8 cellular contexts compared by ENCODE assay signal in genomic region chr1:61083014-61083798, GRCh38. TPM values are rescaled to one million over a fixed set of nuclear protein-coding genes. Genes with fewer than 3 reads are reported as not detected.
A peak's percentile ranks its signal among the peaks of the same experiment; 100 is the strongest.
DNase-seq lines count a peak whose midpoint lies in the region; ATAC-seq and TF ChIP-seq lines count a peak whose summit lies in the region.

No MANE protein-coding gene starts in this region.

- 1 to 2% methylated on average over 80 to 81 of the region's 104 CpGs for WGBS in GM23248 (ENCODE audit: low coverage in 1 of 2, low lambda C conversion rate in 2 of 2, missing lambda C conversion rate in 2 of 2), 2 experiments

- H3F3A ChIP-seq in GM23248 (ENCODE audit: insufficient read depth), result peaks cover 31% of the 10 kb centered on the region
- peaks cover 40% of the 10 kb centered on the region for H3F3A ChIP-seq in SU-DHL-6 (ENCODE audit: insufficient read depth)

- H3K4me1 ChIP-seq in GM23248 (ENCODE audit: insufficient read depth), result peaks cover 39% of the 10 kb centered on the region

- peak overlapping the region; percentile 81 for H3K9ac ChIP-seq in GM23248
- H3K9ac ChIP-seq in SU-DHL-6 (ENCODE audit: low read length), result peak overlapping the region; percentile 70

- 0 out of 2 replicates have a peak overlapping the region, but pooled peaks have one; percentile 44 for H3K27ac ChIP-seq in GM23248
- H3K27ac ChIP-seq in SU-DHL-6 (ENCODE audit: low read depth, low read length), result no peak overlapping the region

- H3K9me3 ChIP-seq in GM23248 (ENCODE audit: low read depth) (no peaks in the 10 kb centered on the region), SU-DHL-6 (ENCODE audit: insufficient read depth, low read length) (no peaks in the 10 kb centered on the region)

- peak overlapping the region; percentile 83 for H3K4me3 ChIP-seq in GM23248
- H3K4me3 ChIP-seq in SU-DHL-6 (ENCODE audit: insufficient read depth, low read length, poor library complexity, severe bottlenecking), result peak overlapping the region; percentile 72
- peak overlapping the region; percentile 92 for H3K4me3 ChIP-seq in kidney epithelial cell (ENCODE audit: low read depth, low read length)

- H3K27me3 ChIP-seq in GM23248 (replicated peaks; ENCODE audit: insufficient read depth) (no peaks in the 10 kb centered on the region), SU-DHL-6 (ENCODE audit: low read length) (no peaks in the 10 kb centered on the region), kidney epithelial cell (ENCODE audit: control insufficient read depth, insufficient read depth, low read length) (no peaks in the 10 kb centered on the region)

- peak; percentile 77 for DNase-seq in GM23248
- peak; percentile 13 for DNase-seq in central memory CD4-positive, alpha-beta T cell
- no peak for DNase-seq in kidney epithelial cell (ENCODE audit: low read depth)
- peak; percentile 36 for DNase-seq in stimulated activated CD4-positive, alpha-beta T cell treated with anti-CD3 and anti-CD28 coated beads, Interleukin-15, amount 100 ng/mL, for 24 hours
- no peak for DNase-seq in NCI-H1092 (lab: John Stamatoyannopoulos, UW)
- no peak for DNase-seq in NOMO-1 treated with dmso at 0.1 percent for 144 hours (lab: John Stamatoyannopoulos, UW; ENCODE audit: unreplicated experiment)

- TF ChIP-seq CTCF in SU-DHL-6 (IDR thresholded peaks at IDR 0.05; ENCODE audit: insufficient read depth, low read length, poor library complexity, severe bottlenecking), result no peak
- no peak for TF ChIP-seq CTCF in kidney epithelial cell (IDR thresholded peaks at IDR 0.05; ENCODE audit: insufficient read depth, low read length, poor library complexity, severe bottlenecking)

- H3K79me2 ChIP-seq in GM23248 (ENCODE audit: insufficient read depth), result peaks cover 30% of the 10 kb centered on the region
- H3K79me2 ChIP-seq in SU-DHL-6 (ENCODE audit: insufficient read depth, low read length), result no peaks in the 10 kb centered on the region; the same call in 1 of the 2 replicates

- H3K4me2 ChIP-seq in GM23248 (ENCODE audit: unreplicated experiment) (peak overlapping the region; percentile 84), SU-DHL-6 (ENCODE audit: low read depth, low read length, poor library complexity, severe bottlenecking) (peak overlapping the region; percentile 67)

- H4K20me1 ChIP-seq in GM23248 (ENCODE audit: insufficient read depth), result no peaks in the 10 kb centered on the region
- peaks cover 20% of the 10 kb centered on the region; the same call in 1 of the 2 replicates for H4K20me1 ChIP-seq in SU-DHL-6 (ENCODE audit: low read depth, low read length)

- H2AFZ ChIP-seq in GM23248 (peak overlapping the region; percentile 87), SU-DHL-6 (ENCODE audit: low read depth, low read length, severe bottlenecking) (peak overlapping the region; percentile 89)

- H3K36me3 ChIP-seq in GM23248 (ENCODE audit: low read depth), result no peaks in the 10 kb centered on the region
- peaks cover 3% of the 10 kb centered on the region; the same call in 1 of the 2 replicates for H3K36me3 ChIP-seq in SU-DHL-6 (ENCODE audit: low read length)
- H3K36me3 ChIP-seq in kidney epithelial cell (ENCODE audit: control insufficient read depth, insufficient read depth, low read length), result no peaks in the 10 kb centered on the region

- H3K9me2 ChIP-seq in GM23248 (ENCODE audit: insufficient read depth), result no peaks in the 10 kb centered on the region
- no peaks in the 10 kb centered on the region for H3K9me2 ChIP-seq in SU-DHL-6 (replicated peaks; ENCODE audit: insufficient read depth, low read length)

- no peak for ATAC-seq in HG02623 (IDR thresholded peaks at IDR 0.05; ENCODE audit: unreplicated experiment)

- in situ Hi-C loops in GM23248 (cut with MboI), result no loop called here

RNA-seq across cellular contexts. Expression of gene NFIA, which starts 0.8 kb away (rescaled TPM):
- total RNA-seq in GM23248 (2014; rRNA removed; shearing (Covaris generic)), result 3.4 and 4.0 TPM in 2 replicates
- polyA plus RNA-seq in GM23248 (2016; fragmentation: Nextera tagmentation; extraction: Ambion mirVana), result 7.7 and 8.8 TPM in 2 replicates
- total RNA-seq in kidney epithelial cell, result 3.5 and 4.9 TPM in 2 replicates

Comparison
In these comparisons a context has a peak if more than half of its experiments do, and no peak if none do; other contexts are left out.
1. DNase-seq: peak in GM23248 (single experiment), central memory CD4-positive, alpha-beta T cell (single experiment) and stimulated activated CD4-positive, alpha-beta T cell treated with anti-CD3 and anti-CD28 coated beads, Interleukin-15, amount 100 ng/mL, for 24 hours (single experiment); none in kidney epithelial cell (single experiment), NCI-H1092 (single experiment) and NOMO-1 treated with dmso at 0.1 percent for 144 hours (single experiment).
2. Peak in every context shown above with its lines, with median percentiles within 50 percentile points of each other: H3K4me3 ChIP-seq.